ENCODE assay signal across 1 cellular context in the genomic region with DNA sequence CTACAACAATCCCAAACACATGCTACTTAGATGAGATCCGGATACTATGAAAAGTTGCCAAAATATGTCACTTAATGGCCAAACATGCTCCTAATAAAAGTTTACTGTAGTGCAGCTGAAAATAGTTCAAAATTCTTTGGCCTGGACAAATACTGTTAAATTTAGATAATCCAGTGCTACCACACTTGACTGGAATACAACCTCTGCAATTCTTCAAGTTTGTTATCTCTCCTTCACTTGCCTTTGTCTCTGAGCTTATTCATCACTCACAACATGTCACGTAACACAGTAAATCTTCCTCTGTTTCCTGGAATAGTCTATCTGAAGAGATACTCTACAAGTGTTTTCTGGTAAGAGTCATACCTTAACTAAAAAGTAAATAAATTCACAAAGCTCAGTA.
A peak's percentile ranks its signal among the peaks of the same experiment; 100 is the strongest.
TF ChIP-seq lines count a peak whose summit lies in the region.

No MANE protein-coding gene starts in this region.

TF ChIP-seq in K562, 482 proteins besides CTCF, POLR2A, EP300 and RAD21 (continues in another document):
- no peak for TF ChIP-seq TARDBP (IDR thresholded peaks at IDR 0.05)
- TF ChIP-seq HMG20A (CRISPR knock-in tag; conservative IDR thresholded peaks at IDR 0.05): no peak
- no peak for TF ChIP-seq SIN3B (IDR thresholded peaks at IDR 0.05; ENCODE audit: low read depth)
- no peak for TF ChIP-seq ZFPM2 (CRISPR knock-in tag; IDR thresholded peaks at IDR 0.05)
- TF ChIP-seq NRF1 (conservative IDR thresholded peaks at IDR 0.05 in 1 of 2, IDR thresholded peaks at IDR 0.05 in 1 of 2): no peak
- no peak for TF ChIP-seq CHD1 (IDR thresholded peaks at IDR 0.05; ENCODE audit: low read length)
- no peak for TF ChIP-seq IFI16 (CRISPR knock-in tag; IDR thresholded peaks at IDR 0.05)
- no peak for TF ChIP-seq RHOXF2B (CRISPR knock-in tag; conservative IDR thresholded peaks at IDR 0.05)
- no peak for TF ChIP-seq KDM2B (CRISPR knock-in tag; IDR thresholded peaks at IDR 0.05)
- no peak for TF ChIP-seq ASH1L (IDR thresholded peaks at IDR 0.05; ENCODE audit: borderline replicate concordance, low read depth, partially characterized antibody)
- no peak for TF ChIP-seq ZNF274 (IDR thresholded peaks at IDR 0.05; ENCODE audit: borderline replicate concordance, low read depth, low read length)
- TF ChIP-seq RBM22 (IDR thresholded peaks at IDR 0.05; ENCODE audit: low read depth, low read length, poor library complexity, severe bottlenecking): no peak
- no peak for TF ChIP-seq ZC3H11A (IDR thresholded peaks at IDR 0.05; ENCODE audit: low read depth, low read length)
- TF ChIP-seq BRD9 (IDR thresholded peaks at IDR 0.05; ENCODE audit: low read depth, partially characterized antibody): no peak
- TF ChIP-seq CBX2 (IDR thresholded peaks at IDR 0.05; ENCODE audit: insufficient read depth, low read length, poor library complexity, severe bottlenecking): no peak
- no peak for TF ChIP-seq ZNF431 (CRISPR knock-in tag; IDR thresholded peaks at IDR 0.05)
- TF ChIP-seq ZNF184 (CRISPR knock-in tag; IDR thresholded peaks at IDR 0.05): no peak
- TF ChIP-seq, protein P1, sequence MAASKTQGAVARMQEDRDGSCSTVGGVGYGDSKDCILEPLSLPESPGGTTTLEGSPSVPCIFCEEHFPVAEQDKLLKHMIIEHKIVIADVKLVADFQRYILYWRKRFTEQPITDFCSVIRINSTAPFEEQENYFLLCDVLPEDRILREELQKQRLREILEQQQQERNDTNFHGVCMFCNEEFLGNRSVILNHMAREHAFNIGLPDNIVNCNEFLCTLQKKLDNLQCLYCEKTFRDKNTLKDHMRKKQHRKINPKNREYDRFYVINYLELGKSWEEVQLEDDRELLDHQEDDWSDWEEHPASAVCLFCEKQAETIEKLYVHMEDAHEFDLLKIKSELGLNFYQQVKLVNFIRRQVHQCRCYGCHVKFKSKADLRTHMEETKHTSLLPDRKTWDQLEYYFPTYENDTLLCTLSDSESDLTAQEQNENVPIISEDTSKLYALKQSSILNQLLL (CRISPR knock-in tag; IDR thresholded peaks at IDR 0.05; ENCODE audit: borderline replicate concordance): no peak
- TF ChIP-seq, protein P2, sequence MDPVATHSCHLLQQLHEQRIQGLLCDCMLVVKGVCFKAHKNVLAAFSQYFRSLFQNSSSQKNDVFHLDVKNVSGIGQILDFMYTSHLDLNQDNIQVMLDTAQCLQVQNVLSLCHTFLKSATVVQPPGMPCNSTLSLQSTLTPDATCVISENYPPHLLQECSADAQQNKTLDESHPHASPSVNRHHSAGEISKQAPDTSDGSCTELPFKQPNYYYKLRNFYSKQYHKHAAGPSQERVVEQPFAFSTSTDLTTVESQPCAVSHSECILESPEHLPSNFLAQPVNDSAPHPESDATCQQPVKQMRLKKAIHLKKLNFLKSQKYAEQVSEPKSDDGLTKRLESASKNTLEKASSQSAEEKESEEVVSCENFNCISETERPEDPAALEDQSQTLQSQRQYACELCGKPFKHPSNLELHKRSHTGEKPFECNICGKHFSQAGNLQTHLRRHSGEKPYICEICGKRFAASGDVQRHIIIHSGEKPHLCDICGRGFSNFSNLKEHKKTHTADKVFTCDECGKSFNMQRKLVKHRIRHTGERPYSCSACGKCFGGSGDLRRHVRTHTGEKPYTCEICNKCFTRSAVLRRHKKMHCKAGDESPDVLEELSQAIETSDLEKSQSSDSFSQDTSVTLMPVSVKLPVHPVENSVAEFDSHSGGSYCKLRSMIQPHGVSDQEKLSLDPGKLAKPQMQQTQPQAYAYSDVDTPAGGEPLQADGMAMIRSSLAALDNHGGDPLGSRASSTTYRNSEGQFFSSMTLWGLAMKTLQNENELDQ (CRISPR knock-in tag; IDR thresholded peaks at IDR 0.05; ENCODE audit: borderline replicate concordance): no peak
- TF ChIP-seq SP2 (IDR thresholded peaks at IDR 0.05; ENCODE audit: extremely low read depth, low read depth, low read length, poor library complexity, severe bottlenecking): no peak
- TF ChIP-seq, protein P3, sequence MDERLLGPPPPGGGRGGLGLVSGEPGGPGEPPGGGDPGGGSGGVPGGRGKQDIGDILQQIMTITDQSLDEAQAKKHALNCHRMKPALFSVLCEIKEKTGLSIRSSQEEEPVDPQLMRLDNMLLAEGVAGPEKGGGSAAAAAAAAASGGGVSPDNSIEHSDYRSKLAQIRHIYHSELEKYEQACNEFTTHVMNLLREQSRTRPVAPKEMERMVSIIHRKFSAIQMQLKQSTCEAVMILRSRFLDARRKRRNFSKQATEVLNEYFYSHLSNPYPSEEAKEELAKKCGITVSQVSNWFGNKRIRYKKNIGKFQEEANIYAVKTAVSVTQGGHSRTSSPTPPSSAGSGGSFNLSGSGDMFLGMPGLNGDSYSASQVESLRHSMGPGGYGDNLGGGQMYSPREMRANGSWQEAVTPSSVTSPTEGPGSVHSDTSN (CRISPR knock-in tag; IDR thresholded peaks at IDR 0.05; ENCODE audit: low read depth): peak; percentile 39; the same call in 1 of the 2 replicates
- TF ChIP-seq, protein P3 (tag; conservative IDR thresholded peaks at IDR 0.05; ENCODE audit: low read depth): peak; percentile 99
- TF ChIP-seq SOX6 (IDR thresholded peaks at IDR 0.05): peak; percentile 98
- no peak for TF ChIP-seq ZNF24 (IDR thresholded peaks at IDR 0.05)
- TF ChIP-seq FOXJ2 (tag; IDR thresholded peaks at IDR 0.05): no peak
- TF ChIP-seq TCF7 (IDR thresholded peaks at IDR 0.05; ENCODE audit: borderline replicate concordance): no peak
- no peak for TF ChIP-seq SRSF1 (IDR thresholded peaks at IDR 0.05; ENCODE audit: low read depth, low read length)
- no peak for TF ChIP-seq PRPF4 (IDR thresholded peaks at IDR 0.05; ENCODE audit: insufficient read depth, low read depth, low read length, poor library complexity, severe bottlenecking)
- TF ChIP-seq NFXL1 (CRISPR knock-in tag; IDR thresholded peaks at IDR 0.05): no peak
- TF ChIP-seq ZNF561 (CRISPR knock-in tag; conservative IDR thresholded peaks at IDR 0.05): no peak
- no peak for TF ChIP-seq NEUROD1 (IDR thresholded peaks at IDR 0.05; ENCODE audit: borderline replicate concordance, low read depth, low read length, partially characterized antibody)
- TF ChIP-seq E2F3 (CRISPR knock-in tag; IDR thresholded peaks at IDR 0.05): no peak
- no peak for TF ChIP-seq SNIP1 (IDR thresholded peaks at IDR 0.05; ENCODE audit: low read depth)
- TF ChIP-seq ZNF780A (CRISPR knock-in tag; IDR thresholded peaks at IDR 0.05): no peak
- TF ChIP-seq SMARCA5 (IDR thresholded peaks at IDR 0.05): no peak
- no peak for TF ChIP-seq ZNF707 (CRISPR knock-in tag; conservative IDR thresholded peaks at IDR 0.05)
- TF ChIP-seq POLR3G (IDR thresholded peaks at IDR 0.05; ENCODE audit: extremely low read depth, insufficient read length, insufficient replicate concordance): no peak
- TF ChIP-seq ZNF311 (CRISPR knock-in tag; IDR thresholded peaks at IDR 0.05): no peak
- no peak for TF ChIP-seq ZNF699 (CRISPR knock-in tag; IDR thresholded peaks at IDR 0.05; ENCODE audit: insufficient replicate concordance)
- TF ChIP-seq CEBPG (CRISPR knock-in tag; IDR thresholded peaks at IDR 0.05): no peak
- TF ChIP-seq CEBPG (tag; conservative IDR thresholded peaks at IDR 0.05 in 1 of 2, IDR thresholded peaks at IDR 0.05 in 1 of 2): no peak
- TF ChIP-seq KDM1A (IDR thresholded peaks at IDR 0.05): peak; percentile 90 to 92
- TF ChIP-seq, protein P4, sequence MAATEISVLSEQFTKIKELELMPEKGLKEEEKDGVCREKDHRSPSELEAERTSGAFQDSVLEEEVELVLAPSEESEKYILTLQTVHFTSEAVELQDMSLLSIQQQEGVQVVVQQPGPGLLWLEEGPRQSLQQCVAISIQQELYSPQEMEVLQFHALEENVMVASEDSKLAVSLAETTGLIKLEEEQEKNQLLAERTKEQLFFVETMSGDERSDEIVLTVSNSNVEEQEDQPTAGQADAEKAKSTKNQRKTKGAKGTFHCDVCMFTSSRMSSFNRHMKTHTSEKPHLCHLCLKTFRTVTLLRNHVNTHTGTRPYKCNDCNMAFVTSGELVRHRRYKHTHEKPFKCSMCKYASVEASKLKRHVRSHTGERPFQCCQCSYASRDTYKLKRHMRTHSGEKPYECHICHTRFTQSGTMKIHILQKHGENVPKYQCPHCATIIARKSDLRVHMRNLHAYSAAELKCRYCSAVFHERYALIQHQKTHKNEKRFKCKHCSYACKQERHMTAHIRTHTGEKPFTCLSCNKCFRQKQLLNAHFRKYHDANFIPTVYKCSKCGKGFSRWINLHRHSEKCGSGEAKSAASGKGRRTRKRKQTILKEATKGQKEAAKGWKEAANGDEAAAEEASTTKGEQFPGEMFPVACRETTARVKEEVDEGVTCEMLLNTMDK (IDR thresholded peaks at IDR 0.05; ENCODE audit: borderline replicate concordance, insufficient read depth, low read depth, low read length, poor library complexity, severe bottlenecking): no peak
- no peak for TF ChIP-seq DIDO1 (tag; IDR thresholded peaks at IDR 0.05; ENCODE audit: low read depth)
- TF ChIP-seq HEY1 (CRISPR knock-in tag; IDR thresholded peaks at IDR 0.05; ENCODE audit: borderline replicate concordance): no peak
- TF ChIP-seq ZNF140 (CRISPR knock-in tag; IDR thresholded peaks at IDR 0.05): no peak
- TF ChIP-seq TFAM (CRISPR knock-in tag; conservative IDR thresholded peaks at IDR 0.05): no peak
- TF ChIP-seq, protein P5, sequence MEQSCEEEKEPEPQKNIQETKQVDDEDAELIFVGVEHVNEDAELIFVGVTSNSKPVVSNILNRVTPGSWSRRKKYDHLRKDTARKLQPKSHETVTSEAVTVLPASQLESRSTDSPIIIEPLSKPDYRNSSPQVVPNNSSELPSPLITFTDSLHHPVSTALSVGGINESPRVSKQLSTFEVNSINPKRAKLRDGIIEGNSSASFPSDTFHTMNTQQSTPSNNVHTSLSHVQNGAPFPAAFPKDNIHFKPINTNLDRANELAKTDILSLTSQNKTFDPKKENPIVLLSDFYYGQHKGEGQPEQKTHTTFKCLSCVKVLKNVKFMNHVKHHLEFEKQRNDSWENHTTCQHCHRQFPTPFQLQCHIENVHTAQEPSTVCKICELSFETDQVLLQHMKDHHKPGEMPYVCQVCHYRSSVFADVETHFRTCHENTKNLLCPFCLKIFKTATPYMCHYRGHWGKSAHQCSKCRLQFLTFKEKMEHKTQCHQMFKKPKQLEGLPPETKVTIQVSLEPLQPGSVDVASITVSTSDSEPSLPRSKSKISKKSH (CRISPR knock-in tag; IDR thresholded peaks at IDR 0.05): no peak
- TF ChIP-seq ZNF239 (CRISPR knock-in tag; IDR thresholded peaks at IDR 0.05): no peak
- no peak for TF ChIP-seq JUN (IDR thresholded peaks at IDR 0.05; ENCODE audit: borderline replicate concordance, low read depth, low read length)
- no peak for TF ChIP-seq JUN (CRISPR knock-in tag; IDR thresholded peaks at IDR 0.05; ENCODE audit: borderline replicate concordance)
- no peak for TF ChIP-seq SMAD2 (IDR thresholded peaks at IDR 0.05; ENCODE audit: low read depth, low read length)
- no peak for TF ChIP-seq ZNF143 (CRISPR knock-in tag; IDR thresholded peaks at IDR 0.05)
- TF ChIP-seq, protein P6, sequence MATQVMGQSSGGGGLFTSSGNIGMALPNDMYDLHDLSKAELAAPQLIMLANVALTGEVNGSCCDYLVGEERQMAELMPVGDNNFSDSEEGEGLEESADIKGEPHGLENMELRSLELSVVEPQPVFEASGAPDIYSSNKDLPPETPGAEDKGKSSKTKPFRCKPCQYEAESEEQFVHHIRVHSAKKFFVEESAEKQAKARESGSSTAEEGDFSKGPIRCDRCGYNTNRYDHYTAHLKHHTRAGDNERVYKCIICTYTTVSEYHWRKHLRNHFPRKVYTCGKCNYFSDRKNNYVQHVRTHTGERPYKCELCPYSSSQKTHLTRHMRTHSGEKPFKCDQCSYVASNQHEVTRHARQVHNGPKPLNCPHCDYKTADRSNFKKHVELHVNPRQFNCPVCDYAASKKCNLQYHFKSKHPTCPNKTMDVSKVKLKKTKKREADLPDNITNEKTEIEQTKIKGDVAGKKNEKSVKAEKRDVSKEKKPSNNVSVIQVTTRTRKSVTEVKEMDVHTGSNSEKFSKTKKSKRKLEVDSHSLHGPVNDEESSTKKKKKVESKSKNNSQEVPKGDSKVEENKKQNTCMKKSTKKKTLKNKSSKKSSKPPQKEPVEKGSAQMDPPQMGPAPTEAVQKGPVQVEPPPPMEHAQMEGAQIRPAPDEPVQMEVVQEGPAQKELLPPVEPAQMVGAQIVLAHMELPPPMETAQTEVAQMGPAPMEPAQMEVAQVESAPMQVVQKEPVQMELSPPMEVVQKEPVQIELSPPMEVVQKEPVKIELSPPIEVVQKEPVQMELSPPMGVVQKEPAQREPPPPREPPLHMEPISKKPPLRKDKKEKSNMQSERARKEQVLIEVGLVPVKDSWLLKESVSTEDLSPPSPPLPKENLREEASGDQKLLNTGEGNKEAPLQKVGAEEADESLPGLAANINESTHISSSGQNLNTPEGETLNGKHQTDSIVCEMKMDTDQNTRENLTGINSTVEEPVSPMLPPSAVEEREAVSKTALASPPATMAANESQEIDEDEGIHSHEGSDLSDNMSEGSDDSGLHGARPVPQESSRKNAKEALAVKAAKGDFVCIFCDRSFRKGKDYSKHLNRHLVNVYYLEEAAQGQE (CRISPR knock-in tag; IDR thresholded peaks at IDR 0.05; ENCODE audit: low read depth): no peak
- TF ChIP-seq GTF2F1 (IDR thresholded peaks at IDR 0.05; ENCODE audit: low read depth, low read length): no peak
- no peak for TF ChIP-seq TBP (optimal IDR thresholded peaks at IDR 0.05; ENCODE audit: low read depth, low read length)
